1 cellular context compared by ENCODE assay signal in the genomic region with DNA sequence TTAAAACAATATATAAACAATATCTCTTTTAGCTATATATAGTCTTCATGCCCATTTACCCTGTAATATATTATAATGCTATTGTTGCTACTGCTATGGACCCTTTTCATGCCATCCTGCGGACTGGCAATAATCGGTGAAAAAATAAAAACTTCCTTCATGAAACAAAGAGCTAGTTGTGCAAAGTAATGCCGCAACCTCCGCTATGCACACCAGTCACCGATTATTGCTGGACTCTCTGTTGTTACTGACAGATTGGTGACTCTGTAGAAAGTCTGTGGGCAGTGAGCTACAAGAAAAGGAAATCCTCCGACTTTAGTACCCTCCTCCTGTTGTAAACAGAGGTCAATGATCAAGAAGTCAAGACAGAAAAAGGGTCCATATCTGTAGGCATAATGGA.
TF ChIP-seq lines count a peak whose summit lies in the region.

No MANE protein-coding gene starts in this region.

TF ChIP-seq in A549, 52 proteins besides CTCF, POLR2A, EP300 and RAD21 (continued from another document):
- TF ChIP-seq, protein P1, sequence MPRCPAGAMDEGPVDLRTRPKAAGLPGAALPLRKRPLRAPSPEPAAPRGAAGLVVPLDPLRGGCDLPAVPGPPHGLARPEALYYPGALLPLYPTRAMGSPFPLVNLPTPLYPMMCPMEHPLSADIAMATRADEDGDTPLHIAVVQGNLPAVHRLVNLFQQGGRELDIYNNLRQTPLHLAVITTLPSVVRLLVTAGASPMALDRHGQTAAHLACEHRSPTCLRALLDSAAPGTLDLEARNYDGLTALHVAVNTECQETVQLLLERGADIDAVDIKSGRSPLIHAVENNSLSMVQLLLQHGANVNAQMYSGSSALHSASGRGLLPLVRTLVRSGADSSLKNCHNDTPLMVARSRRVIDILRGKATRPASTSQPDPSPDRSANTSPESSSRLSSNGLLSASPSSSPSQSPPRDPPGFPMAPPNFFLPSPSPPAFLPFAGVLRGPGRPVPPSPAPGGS (IDR thresholded peaks at IDR 0.05) = no peak
- no peak for TF ChIP-seq ZFP36 (IDR thresholded peaks at IDR 0.05; ENCODE audit: borderline replicate concordance, partially characterized antibody)
- TF ChIP-seq RARB (CRISPR knock-in tag; IDR thresholded peaks at IDR 0.05) = no peak
TF ChIP-seq in A549: peak in this region for 0.
